Comparison of ENCODE assay signal across 8 cellular contexts in genomic region chr4:41935652-41936021, GRCh38. TPM values are rescaled to one million over a fixed set of nuclear protein-coding genes. Genes with fewer than 3 reads are reported as not detected.
DNase-seq lines count a peak whose midpoint lies in the region; ATAC-seq, FAIRE-seq and TF ChIP-seq lines count a peak whose summit lies in the region.

No MANE protein-coding gene starts in this region.

- peak overlapping the region; percentile 100 for H3K4me2 ChIP-seq in endothelial cell of umbilical vein (ENCODE audit: insufficient read depth, low read length)

- ATAC-seq in HG02943 (IDR thresholded peaks at IDR 0.05; ENCODE audit: low read depth, unreplicated experiment) (peak; percentile 9), T-helper 17 cell (peak; percentile 27), HG03139 (IDR thresholded peaks at IDR 0.05; ENCODE audit: unreplicated experiment) (no peak)

- TF ChIP-seq CTCF in endothelial cell of umbilical vein (IDR thresholded peaks at IDR 0.05; ENCODE audit: extremely low read depth in 1 of 2, insufficient read depth in 1 of 2, low read depth in 1 of 2, low read length in 2 of 2), result no peak
- no peak for TF ChIP-seq CTCF in nephron (IDR thresholded peaks at IDR 0.05; ENCODE audit: unreplicated experiment in 3 of 3)

- peaks cover 18% of the 10 kb centered on the region for H3K4me1 ChIP-seq in endothelial cell of umbilical vein (ENCODE audit: control insufficient read depth, extremely low read depth, insufficient read depth, low read length)

- peaks cover 9 to 23% of the 10 kb centered on the region in 2 experiments for H3K27me3 ChIP-seq in endothelial cell of umbilical vein (ENCODE audit: control insufficient read depth in 2 of 2, insufficient read depth in 2 of 2, low read length in 2 of 2)

- H3K36me3 ChIP-seq in endothelial cell of umbilical vein (ENCODE audit: control insufficient read depth in 2 of 2, extremely low read depth in 1 of 2, insufficient read depth in 2 of 2, low read length in 2 of 2), result peaks cover 2 to 10% of the 10 kb centered on the region in 2 experiments

- peak overlapping the region; percentile 89 for H3K9ac ChIP-seq in endothelial cell of umbilical vein (replicated peaks; ENCODE audit: extremely low read depth, insufficient read depth, low read length)

- H3K4me3 ChIP-seq in endothelial cell of umbilical vein (replicated peaks in 1 of 3; ENCODE audit: insufficient read depth in 1 of 3, low read depth in 1 of 3, low read length in 3 of 3), result peak overlapping the region; percentile 65 to 97 (median 91)

- intact Hi-C loops in endothelial cell of umbilical vein (cut with micrococcal nuclease), result loop anchor here (1.0 kb wide), 1 partner anchor 55 kb away; the partner anchor contains the start of gene SLC30A9

- H3K4me3 Mint-ChIP-seq in T-helper 17 cell (peak overlapping the region; percentile 94), nephron (peak overlapping the region; percentile 96 to 98 (median 97))

- no peaks in the 10 kb centered on the region for H3K9me3 Mint-ChIP-seq in nephron

- DNase-seq in NCI-H526 (lab: John Stamatoyannopoulos, UW), result peak; percentile 43 to 67
- DNase-seq in NCI-H526 treated with DMSO at 0.1 percent for 48 hours (lab: John Stamatoyannopoulos, UW), result no peak
- DNase-seq in T-helper 17 cell, result no peak
- no peak for DNase-seq in endothelial cell of umbilical vein (ENCODE audit: low read depth, low spot score)
- no peak for DNase-seq in NCI-H345 treated with DMSO at 0.1 percent for 48 hours (lab: John Stamatoyannopoulos, UW; ENCODE audit: unreplicated experiment)

- TF ChIP-seq POLR2A in endothelial cell of umbilical vein (IDR thresholded peaks at IDR 0.05; ENCODE audit: low read depth, low read length), result no peak

- H3K27ac Mint-ChIP-seq in T-helper 17 cell, result peak overlapping the region; percentile 97
- H3K27ac Mint-ChIP-seq in nephron, result peak overlapping the region; percentile 56 to 95 (median 92)

- POLR2A ChIA-PET in endothelial cell of umbilical vein (lab: Charles Lee), result no interaction called here

- CTCF ChIA-PET in endothelial cell of umbilical vein (lab: Charles Lee), result interaction anchor here (0.6 to 1.6 kb wide), 2 partner anchors 21 to 28 kb away, joined by 4 to 6 read pairs; no protein-coding TSS in a partner anchor

- H3K36me3 Mint-ChIP-seq in T-helper 17 cell (ENCODE audit: low read depth), result no peaks in the 10 kb centered on the region
- peaks cover 17% of the 10 kb centered on the region for H3K36me3 Mint-ChIP-seq in nephron (ENCODE audit: low read depth)

- no peaks in the 10 kb centered on the region for H3K27me3 Mint-ChIP-seq in T-helper 17 cell
- peaks cover 14% of the 10 kb centered on the region for H3K27me3 Mint-ChIP-seq in nephron (ENCODE audit: low read depth)

- H3K27ac ChIP-seq in endothelial cell of umbilical vein (ENCODE audit: insufficient read depth, low read depth, low read length), result peak overlapping the region; percentile 73

- H3K9me3 ChIP-seq in T-helper 17 cell (ENCODE audit: control insufficient read depth, low read length, poor library complexity, severe bottlenecking) (no peaks in the 10 kb centered on the region), endothelial cell of umbilical vein (replicated peaks; ENCODE audit: control insufficient read depth, insufficient read depth, low read length) (no peaks in the 10 kb centered on the region)

- H3K79me2 ChIP-seq in endothelial cell of umbilical vein (ENCODE audit: control insufficient read depth, insufficient read depth, low read length), result peaks cover 51% of the 10 kb centered on the region

- dilution Hi-C loops in endothelial cell of umbilical vein (cut with MboI; ENCODE audit: extremely low pct_ligation_motif_present, low sequenced_read_pairs), result no loop called here

- H3K9me1 ChIP-seq in endothelial cell of umbilical vein (replicated peaks; ENCODE audit: control insufficient read depth, extremely low read depth, insufficient read depth, low read length), result peaks cover 2% of the 10 kb centered on the region

- H4K20me1 ChIP-seq in endothelial cell of umbilical vein (replicated peaks; ENCODE audit: control insufficient read depth, extremely low read depth, insufficient read depth, low read length), result peaks cover 8% of the 10 kb centered on the region

- peak; percentile 50 for FAIRE-seq in endothelial cell of umbilical vein (lab: Jason Lieb, UNC)

- H3K4me1 Mint-ChIP-seq in T-helper 17 cell, result peaks cover 27% of the 10 kb centered on the region
- peaks cover 33% of the 10 kb centered on the region for H3K4me1 Mint-ChIP-seq in nephron

- peak overlapping the region; percentile 94 for H2AFZ ChIP-seq in endothelial cell of umbilical vein (ENCODE audit: low read depth, low read length)

- no TSS peak for BruUV-seq in endothelial cell of umbilical vein (replicated peaks; lab: Mats Ljungman, UMichigan)

TF ChIP-seq in endothelial cell of umbilical vein, 7 proteins besides CTCF, POLR2A, EP300 and RAD21:
- TF ChIP-seq JUN (IDR thresholded peaks at IDR 0.05; ENCODE audit: borderline replicate concordance, insufficient read depth, insufficient read length, low read depth), result no peak
- peak; percentile 19 for TF ChIP-seq GATA2 (IDR thresholded peaks at IDR 0.05; ENCODE audit: insufficient read depth, insufficient read length, low read depth, low read length)
- no peak for TF ChIP-seq EZH2 (IDR thresholded peaks at IDR 0.05; ENCODE audit: borderline replicate concordance, low read depth, low read length, severe bottlenecking)
- no peak for TF ChIP-seq MYC (IDR thresholded peaks at IDR 0.05; ENCODE audit: low read depth, low read length)
- TF ChIP-seq FOS (IDR thresholded peaks at IDR 0.05; ENCODE audit: borderline replicate concordance, insufficient read depth, low read length), result no peak
- TF ChIP-seq MAX (IDR thresholded peaks at IDR 0.05; ENCODE audit: insufficient read depth, insufficient read length), result peak; percentile 80

RNA-seq across cellular contexts. Expression of gene TMEM33, which starts 0.4 kb away (rescaled TPM):
- total RNA-seq in T-helper 17 cell (10 to 100 TPM; 26.1 to 29.5 TPM), endothelial cell of umbilical vein (58.5 and 60.1 TPM in 2 replicates)
- polyA plus RNA-seq in endothelial cell of umbilical vein, result 52.5 and 52.9 TPM in 2 replicates
- polyA plus RNA-seq in endothelial cell of umbilical vein (2011; cell fraction: cytosol; rRNA removed), result 24.2 and 28.6 TPM in 2 replicates
- polyA plus RNA-seq in endothelial cell of umbilical vein (2011; cell fraction: nucleus; rRNA removed), result 16.3 and 21.1 TPM in 2 replicates
- polyA plus RNA-seq in endothelial cell of umbilical vein (2012), result 31.1 and 43.6 TPM in 2 replicates
- polyA minus RNA-seq in endothelial cell of umbilical vein, result 153 and 172 TPM in 2 replicates
- 87.4 TPM for polyA minus RNA-seq in endothelial cell of umbilical vein (2011; cell fraction: cytosol; rRNA and poly(A)+ RNA removed)
- polyA minus RNA-seq in endothelial cell of umbilical vein (2011; cell fraction: nucleus; rRNA and poly(A)+ RNA removed), result 31.8 and 47.2 TPM in 2 replicates

RNA-seq across cellular contexts. Expression of gene DCAF4L1, which starts 45.9 kb away (rescaled TPM):
- total RNA-seq in T-helper 17 cell, result under 1 TPM; 0.10 to 0.25 TPM
- 0.15 and 0.16 TPM in 2 replicates for total RNA-seq in endothelial cell of umbilical vein
- 0.06 TPM in 2 replicates for polyA plus RNA-seq in endothelial cell of umbilical vein
- polyA plus RNA-seq in endothelial cell of umbilical vein (2011; cell fraction: cytosol; rRNA removed), result 0.01 and 0.03 TPM in 2 replicates
- 0.45 and 0.53 TPM in 2 replicates for polyA plus RNA-seq in endothelial cell of umbilical vein (2011; cell fraction: nucleus; rRNA removed)
- polyA plus RNA-seq in endothelial cell of umbilical vein (2012), result 0.04 and 0.12 TPM in 2 replicates
- polyA minus RNA-seq in endothelial cell of umbilical vein, result 0.07 and 0.17 TPM in 2 replicates
- not detected for polyA minus RNA-seq in endothelial cell of umbilical vein (2011; cell fraction: cytosol; rRNA and poly(A)+ RNA removed)
- 0.29 and 0.38 TPM in 2 replicates for polyA minus RNA-seq in endothelial cell of umbilical vein (2011; cell fraction: nucleus; rRNA and poly(A)+ RNA removed)

RNA-seq across cellular contexts. Expression of gene SLC30A9, which starts 54.7 kb away (rescaled TPM):
- total RNA-seq in T-helper 17 cell (10 to 100 TPM; 23.8 to 25.8 TPM), endothelial cell of umbilical vein (40.6 and 44.4 TPM in 2 replicates)
- 20.2 and 24.5 TPM in 2 replicates for polyA plus RNA-seq in endothelial cell of umbilical vein
- polyA plus RNA-seq in endothelial cell of umbilical vein (2011; cell fraction: cytosol; rRNA removed), result 20.5 and 21.4 TPM in 2 replicates
- 16.6 and 19.1 TPM in 2 replicates for polyA plus RNA-seq in endothelial cell of umbilical vein (2011; cell fraction: nucleus; rRNA removed)
- 29.4 and 36.5 TPM in 2 replicates for polyA plus RNA-seq in endothelial cell of umbilical vein (2012)
- polyA minus RNA-seq in endothelial cell of umbilical vein, result 47.8 and 50.9 TPM in 2 replicates
- polyA minus RNA-seq in endothelial cell of umbilical vein (2011; cell fraction: cytosol; rRNA and poly(A)+ RNA removed), result 33.5 TPM
- 26.2 and 32.1 TPM in 2 replicates for polyA minus RNA-seq in endothelial cell of umbilical vein (2011; cell fraction: nucleus; rRNA and poly(A)+ RNA removed)

Comparison
In these comparisons a context has a peak if more than half of its experiments do, and no peak if none do; other contexts are left out.
1. DNase-seq: peak in NCI-H526 (2 of 2); none in NCI-H526 treated with DMSO at 0.1 percent for 48 hours (single experiment), T-helper 17 cell (0 of 3), endothelial cell of umbilical vein (single experiment) and NCI-H345 treated with DMSO at 0.1 percent for 48 hours (single experiment).